In the genomic region with DNA sequence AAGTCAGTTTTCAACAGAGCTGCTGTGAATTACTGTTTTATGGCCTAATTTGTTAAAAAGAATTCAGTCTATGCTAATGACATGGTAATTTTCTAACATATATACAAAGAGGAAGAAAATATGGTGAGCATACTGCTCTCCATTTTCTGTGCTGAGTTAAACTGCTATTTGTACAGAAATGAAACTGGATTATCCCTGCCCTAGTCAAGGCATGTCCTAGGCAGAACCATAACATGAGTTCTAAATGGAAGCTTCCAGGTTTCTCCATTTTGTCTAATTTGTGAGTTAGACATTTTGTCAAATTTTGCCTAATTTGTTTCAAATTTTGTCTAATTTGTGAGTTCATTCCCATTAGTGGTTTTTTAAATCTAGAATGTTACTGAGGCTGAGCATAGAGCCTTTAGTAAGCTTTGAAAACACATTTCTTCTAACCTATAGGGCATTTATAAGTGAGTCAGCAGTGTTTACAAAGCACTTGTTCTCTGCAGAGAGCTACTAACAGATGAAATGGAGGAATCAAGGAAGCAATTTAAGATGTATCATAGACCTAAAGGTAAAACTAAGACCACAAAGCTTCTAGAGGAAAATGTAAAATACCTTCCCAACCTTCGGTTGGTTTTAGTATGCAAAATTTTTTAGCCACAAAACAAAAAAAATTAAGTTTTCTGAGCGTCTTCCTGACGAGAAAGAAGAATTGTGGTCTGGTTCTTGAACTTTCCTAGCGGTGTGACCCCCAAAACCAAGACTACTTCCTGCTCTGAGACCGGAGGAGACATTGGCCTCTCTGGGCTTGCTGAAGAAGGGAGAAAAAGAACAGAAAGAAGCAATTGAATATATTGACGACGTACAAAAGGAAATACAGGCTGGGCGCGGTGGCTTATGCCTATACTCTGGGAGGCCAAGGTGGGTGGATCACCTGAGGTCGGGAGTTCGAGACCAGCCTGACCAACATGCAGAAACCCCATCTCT, we compare ENCODE assay signal across 10 cellular contexts. TPM values are rescaled to one million over a fixed set of nuclear protein-coding genes. Genes with fewer than 3 reads are reported as not detected.
DNase-seq lines count a peak whose midpoint lies in the region; ATAC-seq and TF ChIP-seq lines count a peak whose summit lies in the region.
"Had no signal": no experiment of that assay in that cellular context is flagged by ENCODE, and none has a peak within 500 bp of the region (broad histone marks: within the 10 kb centered on the region; RNA-seq: fewer than 3 reads in every experiment).

No MANE protein-coding gene starts in this region.

- no peaks in the 10 kb centered on the region for H3K27me3 ChIP-seq in CD8-positive, alpha-beta memory T cell (ENCODE audit: insufficient read depth, low read length, poor library complexity, severe bottlenecking)
- H3K27me3 ChIP-seq in upper lobe of left lung = no peaks in the 10 kb centered on the region

- no peaks in the 10 kb centered on the region for H3K9me3 Mint-ChIP-seq in CD8-positive, alpha-beta memory T cell
- H3K9me3 Mint-ChIP-seq in activated naive CD8-positive, alpha-beta T cell treated with anti-CD3 and anti-CD28 coated beads, Interleukin-2, amount 50 U/mL, for 24 hours = no peaks in the 10 kb centered on the region
- no peaks in the 10 kb centered on the region for H3K9me3 Mint-ChIP-seq in type B pancreatic cell

- POLR2A ChIA-PET in CD8-positive, alpha-beta memory T cell (lab: Charles Lee) = interaction anchor here (0.6 kb wide), 1 partner anchor 79 kb away, joined by 4 read pairs; no protein-coding TSS in a partner anchor

- H3K4me3 Mint-ChIP-seq in CD8-positive, alpha-beta memory T cell = peak overlapping the region; percentile 29 to 85 (median 70)
- peak overlapping the region; percentile 71 for H3K4me3 Mint-ChIP-seq in activated naive CD8-positive, alpha-beta T cell treated with anti-CD3 and anti-CD28 coated beads, Interleukin-2, amount 50 U/mL, for 24 hours
- H3K4me3 Mint-ChIP-seq in type B pancreatic cell = no peak overlapping the region

- H3K9me3 ChIP-seq in CD8-positive, alpha-beta memory T cell (ENCODE audit: low read length) = no peaks in the 10 kb centered on the region
- no peaks in the 10 kb centered on the region for H3K9me3 ChIP-seq in upper lobe of left lung

- TF ChIP-seq CTCF in upper lobe of left lung (IDR thresholded peaks at IDR 0.05) = no peak
- TF ChIP-seq CTCF in type B pancreatic cell (conservative IDR thresholded peaks at IDR 0.05) = no peak

- DNase-seq in CD8-positive, alpha-beta memory T cell = peak in 4 of 5 donors; percentile 10 to 64 (median 62)
- peak; percentile 57 for DNase-seq in activated naive CD8-positive, alpha-beta T cell treated with anti-CD3 and anti-CD28 coated beads, Interleukin-2, amount 50 U/mL, for 24 hours
- DNase-seq in upper lobe of left lung (no peak), LoVo (ENCODE audit: low spot score) (no peak), NCI-H187 (lab: John Stamatoyannopoulos, UW) (no peak), type B pancreatic cell (ENCODE audit: extremely low spot score, unreplicated experiment) (no peak)

- no peak for TF ChIP-seq EP300 in upper lobe of left lung (IDR thresholded peaks at IDR 0.05)

- CTCF ChIA-PET in CD8-positive, alpha-beta memory T cell (lab: Charles Lee) = interaction anchor here (1.2 to 2.8 kb wide), 7 partner anchors 14 to 106 kb away, joined by 3 to 9 read pairs (median 6); no protein-coding TSS in a partner anchor

- ATAC-seq in GM21381 (IDR thresholded peaks at IDR 0.05; ENCODE audit: unreplicated experiment) (peak; percentile 69), HG03457 (IDR thresholded peaks at IDR 0.05; ENCODE audit: unreplicated experiment) (peak; percentile 70), upper lobe of left lung (ENCODE audit: low FRiP score in 2 of 2) (no peak)
- ATAC-seq in activated naive CD8-positive, alpha-beta T cell treated with anti-CD3 and anti-CD28 coated beads, Interleukin-2, amount 50 U/mL, for 24 hours = peak; percentile 94

- peaks cover 24 to 32% (median 29%) of the 10 kb centered on the region in 3 donors for H3K4me1 Mint-ChIP-seq in CD8-positive, alpha-beta memory T cell
- peaks cover 49% of the 10 kb centered on the region for H3K4me1 Mint-ChIP-seq in activated naive CD8-positive, alpha-beta T cell treated with anti-CD3 and anti-CD28 coated beads, Interleukin-2, amount 50 U/mL, for 24 hours
- peaks cover 5% of the 10 kb centered on the region for H3K4me1 Mint-ChIP-seq in type B pancreatic cell (ENCODE audit: unreplicated experiment)

- H3K27ac Mint-ChIP-seq in CD8-positive, alpha-beta memory T cell = peak overlapping the region; percentile 4 to 97 (median 90)
- H3K27ac Mint-ChIP-seq in activated naive CD8-positive, alpha-beta T cell treated with anti-CD3 and anti-CD28 coated beads, Interleukin-2, amount 50 U/mL, for 24 hours = peak overlapping the region; percentile 97
- no peak overlapping the region for H3K27ac Mint-ChIP-seq in type B pancreatic cell

- H3K4me3 ChIP-seq in CD8-positive, alpha-beta memory T cell (ENCODE audit: low read length) = no peak overlapping the region
- no peak overlapping the region for H3K4me3 ChIP-seq in upper lobe of left lung

- no peak overlapping the region for H3K27ac ChIP-seq in CD8-positive, alpha-beta memory T cell (ENCODE audit: low read depth, low read length)
- no peak overlapping the region for H3K27ac ChIP-seq in upper lobe of left lung

- H3K36me3 Mint-ChIP-seq in CD8-positive, alpha-beta memory T cell = peaks cover 0 to 5% (median 0%) of the 10 kb centered on the region in 3 donors
- H3K36me3 Mint-ChIP-seq in activated naive CD8-positive, alpha-beta T cell treated with anti-CD3 and anti-CD28 coated beads, Interleukin-2, amount 50 U/mL, for 24 hours (ENCODE audit: low read depth) = peaks cover 2% of the 10 kb centered on the region
- no peaks in the 10 kb centered on the region for H3K36me3 Mint-ChIP-seq in type B pancreatic cell

- H3K27me3 Mint-ChIP-seq in CD8-positive, alpha-beta memory T cell = no peaks in the 10 kb centered on the region
- H3K27me3 Mint-ChIP-seq in activated naive CD8-positive, alpha-beta T cell treated with anti-CD3 and anti-CD28 coated beads, Interleukin-2, amount 50 U/mL, for 24 hours = peaks cover 3% of the 10 kb centered on the region
- H3K27me3 Mint-ChIP-seq in type B pancreatic cell = peaks cover 10% of the 10 kb centered on the region

- H3K36me3 ChIP-seq in CD8-positive, alpha-beta memory T cell (ENCODE audit: insufficient read depth, low read length) = no peaks in the 10 kb centered on the region
- no peaks in the 10 kb centered on the region for H3K36me3 ChIP-seq in upper lobe of left lung

- 69 to 76% methylated on average over 11 of the region's 11 CpGs for WGBS in upper lobe of left lung, 2 donors

- H3K4me1 ChIP-seq in CD8-positive, alpha-beta memory T cell (ENCODE audit: insufficient read depth, low read length) = peaks cover 8% of the 10 kb centered on the region
- no peaks in the 10 kb centered on the region for H3K4me1 ChIP-seq in upper lobe of left lung

- no peak for TF ChIP-seq POLR2A in upper lobe of left lung (IDR thresholded peaks at IDR 0.05)

RNA-seq across cellular contexts. Expression of a gene that starts 9.8 kb away (rescaled TPM):
- 1 to 10 TPM in 1 of 2 experiments, under 1 TPM in 1; 0.84 to 1.3 TPM for total RNA-seq in CD8-positive, alpha-beta memory T cell
- 4.3 TPM for polyA plus RNA-seq in CD8-positive, alpha-beta memory T cell
- total RNA-seq in upper lobe of left lung (1 to 10 TPM; 1.7 to 6.2 (median 3.9) TPM), type B pancreatic cell (ENCODE audit: low replicate concordance) (0.14 and 0.60 TPM in 2 replicates)
- total RNA-seq: Daoy, kidney epithelial cell had no signal

RNA-seq across cellular contexts. Expression of a gene that starts 48.1 kb away (rescaled TPM):
- 1 to 10 TPM in 1 of 2 experiments, under 1 TPM in 1; 0.61 to 1.2 TPM for total RNA-seq in CD8-positive, alpha-beta memory T cell
- polyA plus RNA-seq in CD8-positive, alpha-beta memory T cell = not detected
- total RNA-seq in upper lobe of left lung = under 1 TPM in 3 of 6 donors, not detected in 3; 0.30 to 0.69 (median 0.34) TPM
- total RNA-seq in type B pancreatic cell (ENCODE audit: low replicate concordance) = 5.5 and 28.9 TPM in 2 replicates

Comparison
In these comparisons a context has a peak if more than half of its experiments do, and no peak if none do; other contexts are left out.
1. DNase-seq: peak in CD8-positive, alpha-beta memory T cell (4 of 5) and activated naive CD8-positive, alpha-beta T cell treated with anti-CD3 and anti-CD28 coated beads, Interleukin-2, amount 50 U/mL, for 24 hours (single experiment); none in upper lobe of left lung (0 of 2), LoVo (single experiment), NCI-H187 (0 of 2) and type B pancreatic cell (single experiment).
2. ATAC-seq: peak in GM21381 (single experiment), HG03457 (single experiment) and activated naive CD8-positive, alpha-beta T cell treated with anti-CD3 and anti-CD28 coated beads, Interleukin-2, amount 50 U/mL, for 24 hours (single experiment); none in upper lobe of left lung (0 of 2).